In the genomic region with DNA sequence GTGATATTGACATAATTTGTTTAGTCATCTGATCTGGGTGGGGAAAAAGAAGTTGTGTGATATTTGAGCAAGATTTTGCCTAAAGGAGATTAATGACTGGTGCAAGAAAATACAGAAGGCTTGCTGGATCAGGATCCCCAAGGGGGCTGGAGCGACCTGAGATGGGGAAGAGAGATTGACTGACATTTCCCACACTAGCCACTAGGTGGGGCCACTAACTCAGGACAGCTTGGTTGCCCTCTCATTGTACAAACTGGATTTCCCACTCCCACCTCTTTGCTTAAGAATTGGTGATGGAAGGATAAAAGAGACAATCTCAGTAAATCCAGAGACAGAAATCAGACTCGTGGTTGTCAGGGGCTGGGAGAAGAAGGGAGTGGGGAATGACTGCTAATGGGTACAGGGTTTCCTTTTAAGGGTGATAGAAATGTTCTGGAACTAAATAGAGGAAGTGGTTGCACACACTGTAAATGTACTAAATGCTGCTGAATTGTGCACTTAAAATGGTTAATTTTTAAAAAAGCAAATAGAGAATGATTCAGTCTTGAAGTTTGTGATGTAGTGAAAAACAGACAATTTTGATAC, we compare ENCODE assay signal across 1 cellular context.
A peak's percentile ranks its signal among the peaks of the same experiment; 100 is the strongest.
TF ChIP-seq lines count a peak whose summit lies in the region.

No MANE protein-coding gene starts in this region.

TF ChIP-seq in K562, 482 proteins besides CTCF, POLR2A, EP300 and RAD21 (continued from another document):
- TF ChIP-seq, protein P1, sequence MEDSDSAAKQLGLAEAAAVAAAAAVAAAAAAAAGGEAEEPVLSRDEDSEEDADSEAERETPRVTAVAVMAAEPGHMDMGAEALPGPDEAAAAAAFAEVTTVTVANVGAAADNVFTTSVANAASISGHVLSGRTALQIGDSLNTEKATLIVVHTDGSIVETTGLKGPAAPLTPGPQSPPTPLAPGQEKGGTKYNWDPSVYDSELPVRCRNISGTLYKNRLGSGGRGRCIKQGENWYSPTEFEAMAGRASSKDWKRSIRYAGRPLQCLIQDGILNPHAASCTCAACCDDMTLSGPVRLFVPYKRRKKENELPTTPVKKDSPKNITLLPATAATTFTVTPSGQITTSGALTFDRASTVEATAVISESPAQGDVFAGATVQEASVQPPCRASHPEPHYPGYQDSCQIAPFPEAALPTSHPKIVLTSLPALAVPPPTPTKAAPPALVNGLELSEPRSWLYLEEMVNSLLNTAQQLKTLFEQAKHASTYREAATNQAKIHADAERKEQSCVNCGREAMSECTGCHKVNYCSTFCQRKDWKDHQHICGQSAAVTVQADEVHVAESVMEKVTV (CRISPR knock-in tag; IDR thresholded peaks at IDR 0.05): no peak
- no peak for TF ChIP-seq RAD51 (IDR thresholded peaks at IDR 0.05; ENCODE audit: borderline replicate concordance, low read depth)
- TF ChIP-seq SNRNP70 (optimal IDR thresholded peaks at IDR 0.05; ENCODE audit: low read depth, low read length): no peak
- TF ChIP-seq SP1 (CRISPR knock-in tag; IDR thresholded peaks at IDR 0.05): no peak
- no peak; the same call in 1 of the 2 replicates for TF ChIP-seq EHMT2 (IDR thresholded peaks at IDR 0.05)
- peak in 1 of 2 experiments; percentile 99; a peak in 2 of 3 replicates for TF ChIP-seq CBX3 (IDR thresholded peaks at IDR 0.05; ENCODE audit: borderline replicate concordance in 1 of 2, low read length in 2 of 2)
- TF ChIP-seq, protein P2, sequence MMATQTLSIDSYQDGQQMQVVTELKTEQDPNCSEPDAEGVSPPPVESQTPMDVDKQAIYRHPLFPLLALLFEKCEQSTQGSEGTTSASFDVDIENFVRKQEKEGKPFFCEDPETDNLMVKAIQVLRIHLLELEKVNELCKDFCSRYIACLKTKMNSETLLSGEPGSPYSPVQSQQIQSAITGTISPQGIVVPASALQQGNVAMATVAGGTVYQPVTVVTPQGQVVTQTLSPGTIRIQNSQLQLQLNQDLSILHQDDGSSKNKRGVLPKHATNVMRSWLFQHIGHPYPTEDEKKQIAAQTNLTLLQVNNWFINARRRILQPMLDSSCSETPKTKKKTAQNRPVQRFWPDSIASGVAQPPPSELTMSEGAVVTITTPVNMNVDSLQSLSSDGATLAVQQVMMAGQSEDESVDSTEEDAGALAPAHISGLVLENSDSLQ (IDR thresholded peaks at IDR 0.05): peak; percentile 56
- no peak for TF ChIP-seq ZNF717 (CRISPR knock-in tag; IDR thresholded peaks at IDR 0.05)
- peak; percentile 96 for TF ChIP-seq TRIM28 (IDR thresholded peaks at IDR 0.05)
- TF ChIP-seq HOXB6 (CRISPR knock-in tag; IDR thresholded peaks at IDR 0.05; ENCODE audit: borderline replicate concordance): no peak
- 0 out of 2 replicates have a peak, but pooled peaks have one; percentile 31 for TF ChIP-seq SPI1 (IDR thresholded peaks at IDR 0.05; ENCODE audit: borderline replicate concordance, low read depth, low read length)
- peak in 1 of 2 experiments; percentile 52; a peak in 2 of 4 replicates for TF ChIP-seq TRIM24 (IDR thresholded peaks at IDR 0.05)
- TF ChIP-seq NFATC3 (IDR thresholded peaks at IDR 0.05): no peak
- TF ChIP-seq SMAD4 (CRISPR knock-in tag; conservative IDR thresholded peaks at IDR 0.05): no peak
- TF ChIP-seq, protein P3, sequence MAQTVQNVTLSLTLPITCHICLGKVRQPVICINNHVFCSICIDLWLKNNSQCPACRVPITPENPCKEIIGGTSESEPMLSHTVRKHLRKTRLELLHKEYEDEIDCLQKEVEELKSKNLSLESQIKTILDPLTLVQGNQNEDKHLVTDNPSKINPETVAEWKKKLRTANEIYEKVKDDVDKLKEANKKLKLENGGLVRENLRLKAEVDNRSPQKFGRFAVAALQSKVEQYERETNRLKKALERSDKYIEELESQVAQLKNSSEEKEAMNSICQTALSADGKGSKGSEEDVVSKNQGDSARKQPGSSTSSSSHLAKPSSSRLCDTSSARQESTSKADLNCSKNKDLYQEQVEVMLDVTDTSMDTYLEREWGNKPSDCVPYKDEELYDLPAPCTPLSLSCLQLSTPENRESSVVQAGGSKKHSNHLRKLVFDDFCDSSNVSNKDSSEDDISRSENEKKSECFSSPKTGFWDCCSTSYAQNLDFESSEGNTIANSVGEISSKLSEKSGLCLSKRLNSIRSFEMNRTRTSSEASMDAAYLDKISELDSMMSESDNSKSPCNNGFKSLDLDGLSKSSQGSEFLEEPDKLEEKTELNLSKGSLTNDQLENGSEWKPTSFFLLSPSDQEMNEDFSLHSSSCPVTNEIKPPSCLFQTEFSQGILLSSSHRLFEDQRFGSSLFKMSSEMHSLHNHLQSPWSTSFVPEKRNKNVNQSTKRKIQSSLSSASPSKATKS (CRISPR knock-in tag; IDR thresholded peaks at IDR 0.05): no peak
- TF ChIP-seq CREBBP (IDR thresholded peaks at IDR 0.05; ENCODE audit: low read depth, low read length): no peak
- no peak for TF ChIP-seq GATAD2A (IDR thresholded peaks at IDR 0.05)
- peak; percentile 98 for TF ChIP-seq CBX5 (IDR thresholded peaks at IDR 0.05; ENCODE audit: borderline replicate concordance, low read depth)
